ENCODE assay signal across 1 cellular context in the genomic region with DNA sequence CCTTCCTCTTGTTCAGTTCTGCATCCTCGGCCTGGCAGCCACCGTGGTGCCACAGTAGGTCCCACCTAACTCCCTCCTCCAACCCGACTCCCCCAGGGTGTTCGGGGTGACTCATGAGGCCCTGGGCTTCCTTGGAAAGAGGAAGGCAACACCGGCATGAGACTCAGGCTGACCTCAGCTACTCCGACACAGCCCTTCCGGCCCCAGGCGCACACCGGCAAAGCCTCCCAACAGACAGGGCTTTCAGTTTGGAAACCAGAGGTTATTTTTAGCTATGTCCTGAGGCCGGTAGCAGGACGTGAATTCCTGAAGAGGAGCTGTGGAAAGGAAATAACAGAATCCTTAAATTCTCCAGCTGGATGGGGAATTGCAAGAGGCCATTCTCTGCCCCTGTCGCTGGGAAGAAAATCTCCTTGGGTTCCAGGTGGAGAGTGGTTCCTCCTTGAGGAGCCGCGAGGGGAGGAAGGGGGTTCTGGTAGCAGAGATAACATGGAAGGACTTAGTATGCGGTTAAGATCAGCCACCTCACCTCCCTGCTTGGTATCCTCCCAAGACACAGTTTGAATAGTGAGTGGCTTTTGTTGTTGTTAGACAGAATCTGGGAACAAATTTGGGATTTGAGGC.
TF ChIP-seq lines count a peak whose summit lies in the region.

No MANE protein-coding gene starts in this region.

TF ChIP-seq in GM23338, 12 proteins besides CTCF, POLR2A, EP300 and RAD21 (continued from another document):
- TF ChIP-seq, protein P1, sequence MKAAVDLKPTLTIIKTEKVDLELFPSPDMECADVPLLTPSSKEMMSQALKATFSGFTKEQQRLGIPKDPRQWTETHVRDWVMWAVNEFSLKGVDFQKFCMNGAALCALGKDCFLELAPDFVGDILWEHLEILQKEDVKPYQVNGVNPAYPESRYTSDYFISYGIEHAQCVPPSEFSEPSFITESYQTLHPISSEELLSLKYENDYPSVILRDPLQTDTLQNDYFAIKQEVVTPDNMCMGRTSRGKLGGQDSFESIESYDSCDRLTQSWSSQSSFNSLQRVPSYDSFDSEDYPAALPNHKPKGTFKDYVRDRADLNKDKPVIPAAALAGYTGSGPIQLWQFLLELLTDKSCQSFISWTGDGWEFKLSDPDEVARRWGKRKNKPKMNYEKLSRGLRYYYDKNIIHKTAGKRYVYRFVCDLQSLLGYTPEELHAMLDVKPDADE (IDR thresholded peaks at IDR 0.05) = no peak
- TF ChIP-seq, protein P2, sequence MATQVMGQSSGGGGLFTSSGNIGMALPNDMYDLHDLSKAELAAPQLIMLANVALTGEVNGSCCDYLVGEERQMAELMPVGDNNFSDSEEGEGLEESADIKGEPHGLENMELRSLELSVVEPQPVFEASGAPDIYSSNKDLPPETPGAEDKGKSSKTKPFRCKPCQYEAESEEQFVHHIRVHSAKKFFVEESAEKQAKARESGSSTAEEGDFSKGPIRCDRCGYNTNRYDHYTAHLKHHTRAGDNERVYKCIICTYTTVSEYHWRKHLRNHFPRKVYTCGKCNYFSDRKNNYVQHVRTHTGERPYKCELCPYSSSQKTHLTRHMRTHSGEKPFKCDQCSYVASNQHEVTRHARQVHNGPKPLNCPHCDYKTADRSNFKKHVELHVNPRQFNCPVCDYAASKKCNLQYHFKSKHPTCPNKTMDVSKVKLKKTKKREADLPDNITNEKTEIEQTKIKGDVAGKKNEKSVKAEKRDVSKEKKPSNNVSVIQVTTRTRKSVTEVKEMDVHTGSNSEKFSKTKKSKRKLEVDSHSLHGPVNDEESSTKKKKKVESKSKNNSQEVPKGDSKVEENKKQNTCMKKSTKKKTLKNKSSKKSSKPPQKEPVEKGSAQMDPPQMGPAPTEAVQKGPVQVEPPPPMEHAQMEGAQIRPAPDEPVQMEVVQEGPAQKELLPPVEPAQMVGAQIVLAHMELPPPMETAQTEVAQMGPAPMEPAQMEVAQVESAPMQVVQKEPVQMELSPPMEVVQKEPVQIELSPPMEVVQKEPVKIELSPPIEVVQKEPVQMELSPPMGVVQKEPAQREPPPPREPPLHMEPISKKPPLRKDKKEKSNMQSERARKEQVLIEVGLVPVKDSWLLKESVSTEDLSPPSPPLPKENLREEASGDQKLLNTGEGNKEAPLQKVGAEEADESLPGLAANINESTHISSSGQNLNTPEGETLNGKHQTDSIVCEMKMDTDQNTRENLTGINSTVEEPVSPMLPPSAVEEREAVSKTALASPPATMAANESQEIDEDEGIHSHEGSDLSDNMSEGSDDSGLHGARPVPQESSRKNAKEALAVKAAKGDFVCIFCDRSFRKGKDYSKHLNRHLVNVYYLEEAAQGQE (IDR thresholded peaks at IDR 0.05; ENCODE audit: unreplicated experiment) = no peak
- no peak for TF ChIP-seq NANOG (IDR thresholded peaks at IDR 0.05; ENCODE audit: borderline replicate concordance)
- TF ChIP-seq CREB1 (CRISPR knock-in tag; IDR thresholded peaks at IDR 0.05; ENCODE audit: low read depth) = no peak
- TF ChIP-seq ZNF114 (CRISPR knock-in tag; IDR thresholded peaks at IDR 0.05) = no peak
- no peak for TF ChIP-seq JUNB (IDR thresholded peaks at IDR 0.05; ENCODE audit: unreplicated experiment)
- no peak for TF ChIP-seq POLR2AphosphoS5 (IDR thresholded peaks at IDR 0.05; ENCODE audit: low read depth)
